In genomic region chr5:28369418-28369817, GRCh38 we compare ENCODE assay signal across 24 cellular contexts.
A peak's percentile ranks its signal among the peaks of the same experiment; 100 is the strongest.
DNase-seq lines count a peak whose midpoint lies in the region; FAIRE-seq and TF ChIP-seq lines count a peak whose summit lies in the region.
"Had no signal": no experiment of that assay in that cellular context is flagged by ENCODE, and none has a peak within 500 bp of the region (broad histone marks: within the 10 kb centered on the region; RNA-seq: fewer than 3 reads in every experiment).

No MANE protein-coding gene starts in this region.

- H3K9ac ChIP-seq in endothelial cell of umbilical vein (replicated peaks; ENCODE audit: extremely low read depth, insufficient read depth, low read length) (no peak overlapping the region), SK-N-SH (no peak overlapping the region)
- H3K9ac ChIP-seq: BLaER1 had no signal

- intact Hi-C loops in endothelial cell of umbilical vein (cut with micrococcal nuclease) = no loop called here

- no peak for TF ChIP-seq RAD21 in SK-N-SH (IDR thresholded peaks at IDR 0.05; ENCODE audit: low read length)

- CTCF ChIA-PET in endothelial cell of umbilical vein (lab: Charles Lee) = no interaction called here
- CTCF ChIA-PET in SK-N-SH (lab: Yijun Ruan, JAX) = no interaction called here

- no peaks in the 10 kb centered on the region for H3K79me2 ChIP-seq in endothelial cell of umbilical vein (ENCODE audit: control insufficient read depth, insufficient read depth, low read length)
- H3K79me2 ChIP-seq in SK-N-SH (ENCODE audit: insufficient read depth) = no peaks in the 10 kb centered on the region

- DNase-seq in HS-27A (ENCODE audit: low read depth) (peak; percentile 27), NCI-H226 (peak; percentile 36), endothelial cell of umbilical vein (ENCODE audit: low read depth, low spot score) (no peak), non-pigmented ciliary epithelial cell (ENCODE audit: low read depth) (peak; percentile 34), NCI-H2107 (lab: John Stamatoyannopoulos, UW) (no peak), G401 (ENCODE audit: low spot score) (no peak), SK-N-SH (no peak)
- DNase-seq: CD4-positive, alpha-beta T cell; DMS79; EL; GF-D8; GOT3; Karpas-422; NCI-H1105 treated with DMSO at 0.1 percent for 48 hours; NCI-H2029; NCI-H526 treated with DMSO at 0.1 percent for 48 hours; Peyer's patch; SIG-M5; SW 1271 had no signal

- no peak overlapping the region for H3K4me2 ChIP-seq in endothelial cell of umbilical vein (ENCODE audit: insufficient read depth, low read length)
- H3K4me2 ChIP-seq in SK-N-SH = no peak overlapping the region
- H3K4me2 ChIP-seq: BLaER1 had no signal

- H3K9me3 ChIP-seq in endothelial cell of umbilical vein (replicated peaks; ENCODE audit: control insufficient read depth, insufficient read depth, low read length) (no peaks in the 10 kb centered on the region), SK-N-SH (no peaks in the 10 kb centered on the region)
- H3K9me3 ChIP-seq: BLaER1, Peyer's patch had no signal

- in situ Hi-C loops in G401 (cut with HindIII; ENCODE audit: low sequenced_read_pairs) = no loop called here

- H4K20me1 ChIP-seq in endothelial cell of umbilical vein (replicated peaks; ENCODE audit: control insufficient read depth, extremely low read depth, insufficient read depth, low read length) (no peaks in the 10 kb centered on the region), SK-N-SH (ENCODE audit: insufficient read depth) (no peaks in the 10 kb centered on the region)
- H4K20me1 ChIP-seq: BLaER1 had no signal

- POLR2A ChIA-PET in endothelial cell of umbilical vein (lab: Charles Lee) (no interaction called here), SK-N-SH (lab: Yijun Ruan, JAX) (no interaction called here)

- H2AFZ ChIP-seq in endothelial cell of umbilical vein (ENCODE audit: low read depth, low read length) = no peak overlapping the region
- no peak overlapping the region for H2AFZ ChIP-seq in SK-N-SH (ENCODE audit: low read depth)

- H3K4me3 ChIP-seq in endothelial cell of umbilical vein (replicated peaks in 1 of 3; ENCODE audit: insufficient read depth in 1 of 3, low read depth in 1 of 3, low read length in 3 of 3) (no peak overlapping the region), SK-N-SH (ENCODE audit: low read depth in 2 of 2, low read length in 1 of 2) (no peak overlapping the region)
- H3K4me3 ChIP-seq: BLaER1, Peyer's patch, SK-N-MC had no signal

- no peak for TF ChIP-seq POLR2A in endothelial cell of umbilical vein (IDR thresholded peaks at IDR 0.05; ENCODE audit: low read depth, low read length)

- 3% methylated on average over 2 of the region's 2 CpGs for WGBS in SK-N-SH (ENCODE audit: low lambda C conversion rate)

- no peak for TF ChIP-seq EP300 in SK-N-SH (IDR thresholded peaks at IDR 0.05; ENCODE audit: borderline replicate concordance in 1 of 2, low read depth in 1 of 2, low read length in 1 of 2)

- no peak overlapping the region for H3K27ac ChIP-seq in endothelial cell of umbilical vein (ENCODE audit: insufficient read depth, low read depth, low read length)
- H3K27ac ChIP-seq in SK-N-SH (ENCODE audit: low read depth in 2 of 2, low read length in 1 of 2) = no peak overlapping the region
- H3K27ac ChIP-seq: BLaER1, Peyer's patch, SK-N-MC had no signal

- no peaks in the 10 kb centered on the region for H3F3A ChIP-seq in SK-N-SH (replicated peaks; ENCODE audit: insufficient read depth)

- H3K27me3 ChIP-seq in endothelial cell of umbilical vein (ENCODE audit: control insufficient read depth in 2 of 2, insufficient read depth in 2 of 2, low read length in 2 of 2) = no peaks in the 10 kb centered on the region
- H3K27me3 ChIP-seq in SK-N-SH (ENCODE audit: insufficient read depth) = no peaks in the 10 kb centered on the region
- H3K27me3 ChIP-seq: BLaER1, Peyer's patch had no signal

- TF ChIP-seq CTCF in endothelial cell of umbilical vein (IDR thresholded peaks at IDR 0.05; ENCODE audit: extremely low read depth in 1 of 2, insufficient read depth in 1 of 2, low read depth in 1 of 2, low read length in 2 of 2) (no peak), SK-N-SH (IDR thresholded peaks at IDR 0.05) (no peak)

- no peaks in the 10 kb centered on the region for H3K36me3 ChIP-seq in endothelial cell of umbilical vein (ENCODE audit: control insufficient read depth in 2 of 2, extremely low read depth in 1 of 2, insufficient read depth in 2 of 2, low read length in 2 of 2)
- no peaks in the 10 kb centered on the region for H3K36me3 ChIP-seq in SK-N-SH (replicated peaks in 1 of 2; ENCODE audit: control insufficient read depth in 1 of 2, insufficient read depth in 2 of 2, low read length in 1 of 2)
- H3K36me3 ChIP-seq: BLaER1, Peyer's patch had no signal

- no peaks in the 10 kb centered on the region for H3K9me1 ChIP-seq in endothelial cell of umbilical vein (replicated peaks; ENCODE audit: control insufficient read depth, extremely low read depth, insufficient read depth, low read length)

- no peak for FAIRE-seq in endothelial cell of umbilical vein (lab: Jason Lieb, UNC)
- FAIRE-seq: A204.1, GM12891, HepG2 had no signal

- no TSS peak for BruUV-seq in endothelial cell of umbilical vein (replicated peaks; lab: Mats Ljungman, UMichigan)

- H3K4me1 ChIP-seq in endothelial cell of umbilical vein (ENCODE audit: control insufficient read depth, extremely low read depth, insufficient read depth, low read length) (no peaks in the 10 kb centered on the region), SK-N-SH (ENCODE audit: control insufficient read depth in 1 of 2, insufficient read depth in 2 of 2, low read depth in 1 of 2, low read length in 1 of 2) (no peaks in the 10 kb centered on the region)
- H3K4me1 ChIP-seq: BLaER1, Peyer's patch had no signal

- dilution Hi-C loops in endothelial cell of umbilical vein (cut with MboI; ENCODE audit: extremely low pct_ligation_motif_present, low sequenced_read_pairs) = no loop called here

- H3K9me2 ChIP-seq in SK-N-SH = no peaks in the 10 kb centered on the region

TF ChIP-seq in endothelial cell of umbilical vein, 7 proteins besides CTCF, POLR2A, EP300 and RAD21:
- TF ChIP-seq FOS (IDR thresholded peaks at IDR 0.05; ENCODE audit: borderline replicate concordance, insufficient read depth, low read length) (peak; percentile 51), POLR2AphosphoS5 (IDR thresholded peaks at IDR 0.05; ENCODE audit: insufficient read depth, low read depth, low read length) (no peak)

TF ChIP-seq in SK-N-SH, 30 proteins besides CTCF, POLR2A, EP300 and RAD21 (continues in another document):
- no peak for TF ChIP-seq EZH2phosphoT487 (IDR thresholded peaks at IDR 0.05; ENCODE audit: borderline replicate concordance, low read depth)
- no peak for TF ChIP-seq JUND (IDR thresholded peaks at IDR 0.05)
- no peak for TF ChIP-seq SMC3 (IDR thresholded peaks at IDR 0.05; ENCODE audit: low read depth, low read length)
- TF ChIP-seq CHD2 (IDR thresholded peaks at IDR 0.05; ENCODE audit: low read length, partially characterized antibody) = no peak
- no peak for TF ChIP-seq YY1 (IDR thresholded peaks at IDR 0.05; ENCODE audit: low read depth)
- TF ChIP-seq SIN3A (IDR thresholded peaks at IDR 0.05; ENCODE audit: borderline replicate concordance, low read depth, low read length) = no peak
- TF ChIP-seq GATA2 (CRISPR knock-in tag; IDR thresholded peaks at IDR 0.05) = no peak
- no peak for TF ChIP-seq FOXJ3 (CRISPR knock-in tag; IDR thresholded peaks at IDR 0.05)
- no peak for TF ChIP-seq POLR2AphosphoS5 (IDR thresholded peaks at IDR 0.05; ENCODE audit: low read depth, low read length)
- no peak for TF ChIP-seq TAF1 (IDR thresholded peaks at IDR 0.05; ENCODE audit: borderline replicate concordance, low read depth, low read length)
- no peak for TF ChIP-seq GABPA (IDR thresholded peaks at IDR 0.05; ENCODE audit: low read depth)
- TF ChIP-seq TCF12 (IDR thresholded peaks at IDR 0.05) = no peak
- no peak for TF ChIP-seq ELF1 (IDR thresholded peaks at IDR 0.05)
- TF ChIP-seq, protein P1, sequence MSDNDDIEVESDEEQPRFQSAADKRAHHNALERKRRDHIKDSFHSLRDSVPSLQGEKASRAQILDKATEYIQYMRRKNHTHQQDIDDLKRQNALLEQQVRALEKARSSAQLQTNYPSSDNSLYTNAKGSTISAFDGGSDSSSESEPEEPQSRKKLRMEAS (IDR thresholded peaks at IDR 0.05; ENCODE audit: low read depth) = no peak
- TF ChIP-seq, protein P2, sequence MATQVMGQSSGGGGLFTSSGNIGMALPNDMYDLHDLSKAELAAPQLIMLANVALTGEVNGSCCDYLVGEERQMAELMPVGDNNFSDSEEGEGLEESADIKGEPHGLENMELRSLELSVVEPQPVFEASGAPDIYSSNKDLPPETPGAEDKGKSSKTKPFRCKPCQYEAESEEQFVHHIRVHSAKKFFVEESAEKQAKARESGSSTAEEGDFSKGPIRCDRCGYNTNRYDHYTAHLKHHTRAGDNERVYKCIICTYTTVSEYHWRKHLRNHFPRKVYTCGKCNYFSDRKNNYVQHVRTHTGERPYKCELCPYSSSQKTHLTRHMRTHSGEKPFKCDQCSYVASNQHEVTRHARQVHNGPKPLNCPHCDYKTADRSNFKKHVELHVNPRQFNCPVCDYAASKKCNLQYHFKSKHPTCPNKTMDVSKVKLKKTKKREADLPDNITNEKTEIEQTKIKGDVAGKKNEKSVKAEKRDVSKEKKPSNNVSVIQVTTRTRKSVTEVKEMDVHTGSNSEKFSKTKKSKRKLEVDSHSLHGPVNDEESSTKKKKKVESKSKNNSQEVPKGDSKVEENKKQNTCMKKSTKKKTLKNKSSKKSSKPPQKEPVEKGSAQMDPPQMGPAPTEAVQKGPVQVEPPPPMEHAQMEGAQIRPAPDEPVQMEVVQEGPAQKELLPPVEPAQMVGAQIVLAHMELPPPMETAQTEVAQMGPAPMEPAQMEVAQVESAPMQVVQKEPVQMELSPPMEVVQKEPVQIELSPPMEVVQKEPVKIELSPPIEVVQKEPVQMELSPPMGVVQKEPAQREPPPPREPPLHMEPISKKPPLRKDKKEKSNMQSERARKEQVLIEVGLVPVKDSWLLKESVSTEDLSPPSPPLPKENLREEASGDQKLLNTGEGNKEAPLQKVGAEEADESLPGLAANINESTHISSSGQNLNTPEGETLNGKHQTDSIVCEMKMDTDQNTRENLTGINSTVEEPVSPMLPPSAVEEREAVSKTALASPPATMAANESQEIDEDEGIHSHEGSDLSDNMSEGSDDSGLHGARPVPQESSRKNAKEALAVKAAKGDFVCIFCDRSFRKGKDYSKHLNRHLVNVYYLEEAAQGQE (IDR thresholded peaks at IDR 0.05; ENCODE audit: low read depth, low read length) = no peak

Comparison
In these comparisons a context has a peak if more than half of its experiments do, and no peak if none do; other contexts are left out.
1. DNase-seq: peak in HS-27A (single experiment), NCI-H226 (single experiment) and non-pigmented ciliary epithelial cell (single experiment); none in endothelial cell of umbilical vein (single experiment), NCI-H2107 (single experiment), G401 (single experiment) and SK-N-SH (single experiment).